8 cellular contexts compared by ENCODE assay signal in the genomic region with DNA sequence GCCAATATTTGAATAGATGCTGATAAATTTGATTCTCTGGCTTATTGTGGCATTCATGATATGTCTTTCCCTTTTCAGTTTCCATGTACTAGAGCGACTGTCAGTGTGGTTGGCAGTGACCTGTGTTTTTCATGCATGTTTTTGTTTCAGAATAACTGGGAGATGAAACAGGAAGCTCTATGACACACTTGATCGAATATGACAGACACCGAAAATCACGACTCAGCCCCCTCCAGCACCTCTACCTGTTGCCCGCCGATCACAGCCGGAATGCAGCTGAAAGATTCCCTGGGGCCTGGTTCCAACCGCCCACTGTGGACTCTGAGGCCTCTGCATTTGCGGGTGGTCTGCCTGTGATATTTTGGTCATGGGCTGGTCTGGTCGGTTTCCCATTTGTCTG.
DNase-seq lines count a peak whose midpoint lies in the region; ATAC-seq lines count a peak whose summit lies in the region.
"Not testable (repeated sequence)": the region's sequence is repeated elsewhere in the genome, so short reads cannot be mapped to it uniquely, and the experiment has no call there.

No MANE protein-coding gene starts in this region.

- H3K27me3 Mint-ChIP-seq in T-helper 1 cell treated with Interleukin-12 subunit alpha and Interleukin-12 subunit beta and Interleukin-4 antibody, amounts not matched to agents 30 μg/mL and 1 μg/mL, for 36 hours (ENCODE audit: low read depth); activated T-cell treated with anti-CD3 and anti-CD28 coated beads, Interleukin-2, amount 50 U/mL, for 72 hours (ENCODE audit: low read depth): not testable (repeated sequence)

- not testable (repeated sequence) for H3K36me3 Mint-ChIP-seq in T-helper 1 cell treated with Interleukin-12 subunit alpha and Interleukin-12 subunit beta and Interleukin-4 antibody, amounts not matched to agents 30 μg/mL and 1 μg/mL, for 36 hours (ENCODE audit: low read depth); activated T-cell treated with anti-CD3 and anti-CD28 coated beads, Interleukin-2, amount 50 U/mL, for 72 hours (ENCODE audit: insufficient read depth in 2 of 2)

- peak overlapping the region; percentile 45 for H3K27ac Mint-ChIP-seq in T-helper 1 cell treated with Interleukin-12 subunit alpha and Interleukin-12 subunit beta and Interleukin-4 antibody, amounts not matched to agents 30 μg/mL and 1 μg/mL, for 36 hours
- H3K27ac Mint-ChIP-seq in activated T-cell treated with anti-CD3 and anti-CD28 coated beads, Interleukin-2, amount 50 U/mL, for 72 hours: not testable (repeated sequence)

- not testable (repeated sequence) for H3K9me3 Mint-ChIP-seq in T-helper 1 cell treated with Interleukin-12 subunit alpha and Interleukin-12 subunit beta and Interleukin-4 antibody, amounts not matched to agents 30 μg/mL and 1 μg/mL, for 36 hours; activated T-cell treated with anti-CD3 and anti-CD28 coated beads, Interleukin-2, amount 50 U/mL, for 72 hours

- not testable (repeated sequence) for H3K4me3 Mint-ChIP-seq in T-helper 1 cell treated with Interleukin-12 subunit alpha and Interleukin-12 subunit beta and Interleukin-4 antibody, amounts not matched to agents 30 μg/mL and 1 μg/mL, for 36 hours
- H3K4me3 Mint-ChIP-seq in activated T-cell treated with anti-CD3 and anti-CD28 coated beads, Interleukin-2, amount 50 U/mL, for 72 hours: peak overlapping the region; percentile 42 to 62

- peak; percentile 54 to 72 for DNase-seq in activated T-cell treated with anti-CD3 and anti-CD28 coated beads, Interleukin-2, amount 50 U/mL, for 72 hours
- DNase-seq in stimulated activated CD4-positive, alpha-beta T cell treated with anti-CD3 and anti-CD28 coated beads, Interleukin-4, amount 100 ng/mL, for 48 hours (ENCODE audit: low read depth in 2 of 2): peak; percentile 36 to 56

- peaks cover 16% of the 10 kb centered on the region for H3K4me1 Mint-ChIP-seq in T-helper 1 cell treated with Interleukin-12 subunit alpha and Interleukin-12 subunit beta and Interleukin-4 antibody, amounts not matched to agents 30 μg/mL and 1 μg/mL, for 36 hours (ENCODE audit: low read depth)
- H3K4me1 Mint-ChIP-seq in activated T-cell treated with anti-CD3 and anti-CD28 coated beads, Interleukin-2, amount 50 U/mL, for 72 hours (ENCODE audit: low read depth): peaks cover 41% of the 10 kb centered on the region

- ATAC-seq in GM18499 (IDR thresholded peaks at IDR 0.05; ENCODE audit: insufficient read depth, unreplicated experiment): peak; percentile 40
- peak; percentile 54 for ATAC-seq in GM19452 (IDR thresholded peaks at IDR 0.05; ENCODE audit: unreplicated experiment)
- ATAC-seq in HG02759 (IDR thresholded peaks at IDR 0.05; ENCODE audit: unreplicated experiment): peak; percentile 68
- ATAC-seq in HG03342 (IDR thresholded peaks at IDR 0.05; ENCODE audit: unreplicated experiment): peak; percentile 68
- ATAC-seq in activated T-cell treated with anti-CD3 and anti-CD28 coated beads, Interleukin-2, amount 50 U/mL, for 72 hours (replicated peaks in 1 of 2): peak; percentile 62 to 66
- ATAC-seq in esophagus mucosa: peak; percentile 50

Comparison
In these comparisons a context has a peak if more than half of its experiments do, and no peak if none do; other contexts are left out.
1. Peak in every context shown above with its lines: DNase-seq and ATAC-seq.